ENCODE assay signal across 10 cellular contexts in genomic region chr20:21105429-21106170, GRCh38.
DNase-seq lines count a peak whose midpoint lies in the region; ATAC-seq and TF ChIP-seq lines count a peak whose summit lies in the region.
"Had no signal": no experiment of that assay in that cellular context is flagged by ENCODE, and none has a peak within 500 bp of the region (broad histone marks: within the 10 kb centered on the region; RNA-seq: fewer than 3 reads in every experiment).

No MANE protein-coding gene starts in this region.

- POLR2A ChIA-PET in HEK293T (lab: Yijun Ruan, JAX) (no interaction called here), RWPE1 (lab: Yijun Ruan, JAX; ENCODE audit: low non-redundant PET) (no interaction called here)

- H3K27me3 Mint-ChIP-seq in activated T-cell treated with anti-CD3 and anti-CD28 coated beads, Interleukin-2, amount 50 U/mL, for 24 hours: peaks cover 88% of the 10 kb centered on the region

- H3K9me3 Mint-ChIP-seq in activated T-cell treated with anti-CD3 and anti-CD28 coated beads, Interleukin-2, amount 50 U/mL, for 24 hours: no peaks in the 10 kb centered on the region
- no peaks in the 10 kb centered on the region for H3K9me3 Mint-ChIP-seq in stimulated activated effector memory CD8-positive, alpha-beta T cell treated with anti-CD3 and anti-CD28 coated beads, Interleukin-12 subunit alpha, Interleukin-12 subunit beta, amount 100 ng/mL, for 72 hours

- peak; percentile 38 for DNase-seq in activated T-cell treated with anti-CD3 and anti-CD28 coated beads, Interleukin-2, amount 50 U/mL, for 24 hours
- no peak for DNase-seq in activated T-cell treated with anti-CD3 and anti-CD28 coated beads, Interleukin-2, amount 50 U/mL, for 48 hours
- DNase-seq in NCI-H69 (lab: John Stamatoyannopoulos, UW) (peak; percentile 39), islet precursor cell (no peak), HEK293T (ENCODE audit: extremely low spot score) (no peak), RWPE1 (ENCODE audit: low spot score) (no peak)
- no peak for DNase-seq in stimulated activated effector memory CD8-positive, alpha-beta T cell treated with anti-CD3 and anti-CD28 coated beads, Interleukin-12 subunit alpha, Interleukin-12 subunit beta, amount 100 ng/mL, for 72 hours (ENCODE audit: low spot score in 2 of 2)
- DNase-seq: AML-193, small intestine had no signal

- H3K4me1 Mint-ChIP-seq in activated T-cell treated with anti-CD3 and anti-CD28 coated beads, Interleukin-2, amount 50 U/mL, for 24 hours (ENCODE audit: low read depth): peaks cover 38% of the 10 kb centered on the region
- H3K4me1 Mint-ChIP-seq in stimulated activated effector memory CD8-positive, alpha-beta T cell treated with anti-CD3 and anti-CD28 coated beads, Interleukin-12 subunit alpha, Interleukin-12 subunit beta, amount 100 ng/mL, for 72 hours: peaks cover 34% of the 10 kb centered on the region

- peak overlapping the region; percentile 29 for H3K4me3 Mint-ChIP-seq in activated T-cell treated with anti-CD3 and anti-CD28 coated beads, Interleukin-2, amount 50 U/mL, for 24 hours
- H3K4me3 Mint-ChIP-seq in stimulated activated effector memory CD8-positive, alpha-beta T cell treated with anti-CD3 and anti-CD28 coated beads, Interleukin-12 subunit alpha, Interleukin-12 subunit beta, amount 100 ng/mL, for 72 hours: peak overlapping the region; percentile 42

- CTCF ChIA-PET in HEK293T (lab: Yijun Ruan, JAX): no interaction called here
- CTCF ChIA-PET in RWPE1 (lab: Yijun Ruan, JAX): no interaction called here

- no peak overlapping the region for H3K27ac ChIP-seq in RWPE1

- no peak overlapping the region for H3K27ac Mint-ChIP-seq in activated T-cell treated with anti-CD3 and anti-CD28 coated beads, Interleukin-2, amount 50 U/mL, for 24 hours
- no peak overlapping the region for H3K27ac Mint-ChIP-seq in stimulated activated effector memory CD8-positive, alpha-beta T cell treated with anti-CD3 and anti-CD28 coated beads, Interleukin-12 subunit alpha, Interleukin-12 subunit beta, amount 100 ng/mL, for 72 hours

- no peaks in the 10 kb centered on the region for H3K36me3 Mint-ChIP-seq in activated T-cell treated with anti-CD3 and anti-CD28 coated beads, Interleukin-2, amount 50 U/mL, for 24 hours (ENCODE audit: low read depth)
- H3K36me3 Mint-ChIP-seq in stimulated activated effector memory CD8-positive, alpha-beta T cell treated with anti-CD3 and anti-CD28 coated beads, Interleukin-12 subunit alpha, Interleukin-12 subunit beta, amount 100 ng/mL, for 72 hours: peaks cover 4% of the 10 kb centered on the region

- no peak for TF ChIP-seq CTCF in RWPE1 (conservative IDR thresholded peaks at IDR 0.05; ENCODE audit: low read depth)

- peak; percentile 16 for ATAC-seq in stimulated activated effector memory CD8-positive, alpha-beta T cell treated with anti-CD3 and anti-CD28 coated beads, Interleukin-12 subunit alpha, Interleukin-12 subunit beta, amount 100 ng/mL, for 72 hours

- H3K4me3 ChIP-seq in iPS-11a (ENCODE audit: low read depth, low read length): peak overlapping the region; percentile 44

TF ChIP-seq in HEK293T, 16 proteins besides CTCF, POLR2A, EP300 and RAD21:
- TF ChIP-seq LEF1 (IDR thresholded peaks at IDR 0.05; ENCODE audit: borderline replicate concordance): no peak
- TF ChIP-seq CTBP1 (IDR thresholded peaks at IDR 0.05; ENCODE audit: borderline replicate concordance): no peak
- TF ChIP-seq SP1 (IDR thresholded peaks at IDR 0.05): no peak

Comparison
In these comparisons a context has a peak if more than half of its experiments do, and no peak if none do; other contexts are left out.
1. DNase-seq: peak in activated T-cell treated with anti-CD3 and anti-CD28 coated beads, Interleukin-2, amount 50 U/mL, for 24 hours (single experiment) and NCI-H69 (single experiment); none in activated T-cell treated with anti-CD3 and anti-CD28 coated beads, Interleukin-2, amount 50 U/mL, for 48 hours (0 of 2), stimulated activated effector memory CD8-positive, alpha-beta T cell treated with anti-CD3 and anti-CD28 coated beads, Interleukin-12 subunit alpha, Interleukin-12 subunit beta, amount 100 ng/mL, for 72 hours (0 of 2), islet precursor cell (single experiment), HEK293T (single experiment) and RWPE1 (single experiment).